10 cellular contexts compared by ENCODE assay signal in the genomic region with DNA sequence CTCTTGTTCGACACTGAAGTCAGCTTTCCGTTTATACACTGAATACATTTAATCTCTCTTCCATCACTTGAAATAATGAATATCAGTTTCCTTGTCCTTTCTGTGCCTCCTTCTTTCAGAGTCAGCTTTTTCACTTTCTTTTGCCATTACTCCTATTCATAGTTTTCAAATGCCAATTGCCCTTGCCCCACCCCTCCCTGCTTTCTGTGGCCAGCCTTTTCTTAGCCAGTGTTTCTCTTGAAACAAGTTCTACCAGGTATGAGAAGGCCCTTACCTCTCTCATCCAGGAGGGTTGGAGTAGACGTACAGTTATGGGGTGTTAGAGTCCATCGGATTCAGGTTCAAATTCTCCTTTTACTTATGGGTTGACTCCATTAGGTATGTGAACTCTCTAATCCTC.
"Had no signal": no experiment of that assay in that cellular context is flagged by ENCODE, and none has a peak within 500 bp of the region (broad histone marks: within the 10 kb centered on the region; RNA-seq: fewer than 3 reads in every experiment).

No MANE protein-coding gene starts in this region.

- H3K4me3 Mint-ChIP-seq: HFFc6, IgD-negative memory B cell had no signal

- FAIRE-seq: HepG2 had no signal

- H3K4me1 ChIP-seq: HAP-1 had no signal

- H3K27ac ChIP-seq: GM23248, HL-60 had no signal

- H3K4me1 Mint-ChIP-seq: IgD-negative memory B cell had no signal

- DNase-seq: GM23248, GOT3, H7, HFFc6, KBM-7 had no signal

- H3K9me3 ChIP-seq: HAP-1 had no signal

- H3K27ac Mint-ChIP-seq: HFFc6, IgD-negative memory B cell had no signal

- ATAC-seq: HCT116, HepG2 had no signal

- H3K9ac ChIP-seq: GM23248 had no signal

- H3K36me3 ChIP-seq: HAP-1 had no signal

- H2AFZ ChIP-seq: GM23248 had no signal

- H3K27me3 Mint-ChIP-seq: IgD-negative memory B cell had no signal

- H3K4me3 ChIP-seq: GM23248, HAP-1 had no signal
